ENCODE assay signal across 3 cellular contexts in the genomic region with DNA sequence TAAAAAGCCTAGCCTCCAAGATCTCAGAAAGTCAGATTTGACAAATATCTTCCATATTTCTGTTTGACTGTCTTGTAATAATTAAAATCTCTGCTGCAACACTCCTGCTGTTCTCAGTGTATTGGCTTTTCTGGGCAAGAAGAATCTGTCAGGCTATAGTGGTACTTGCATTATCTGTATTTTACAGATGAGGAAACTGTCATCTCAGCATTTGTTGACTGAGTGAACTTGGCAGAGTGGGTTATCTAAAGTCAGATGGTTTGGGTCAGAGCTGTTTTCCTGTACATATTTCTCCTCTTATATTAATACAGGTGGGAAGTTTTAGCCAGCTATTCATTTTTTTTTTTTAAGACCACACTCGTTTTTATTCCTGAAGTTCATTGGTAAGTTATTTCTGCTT.
A peak's percentile ranks its signal among the peaks of the same experiment; 100 is the strongest.
TF ChIP-seq lines count a peak whose summit lies in the region.

No MANE protein-coding gene starts in this region.

TF ChIP-seq in HepG2, 621 proteins besides CTCF, POLR2A, EP300 and RAD21:
- no peak for TF ChIP-seq GTF2F1 (IDR thresholded peaks at IDR 0.05; ENCODE audit: low read length)
- no peak for TF ChIP-seq ZNF3 (CRISPR knock-in tag; IDR thresholded peaks at IDR 0.05)
- TF ChIP-seq TBL1XR1 (IDR thresholded peaks at IDR 0.05; ENCODE audit: borderline replicate concordance, low read length, partially characterized antibody) = no peak
- TF ChIP-seq GPN1 (CRISPR knock-in tag; IDR thresholded peaks at IDR 0.05; ENCODE audit: borderline replicate concordance) = no peak
- TF ChIP-seq, protein P1, sequence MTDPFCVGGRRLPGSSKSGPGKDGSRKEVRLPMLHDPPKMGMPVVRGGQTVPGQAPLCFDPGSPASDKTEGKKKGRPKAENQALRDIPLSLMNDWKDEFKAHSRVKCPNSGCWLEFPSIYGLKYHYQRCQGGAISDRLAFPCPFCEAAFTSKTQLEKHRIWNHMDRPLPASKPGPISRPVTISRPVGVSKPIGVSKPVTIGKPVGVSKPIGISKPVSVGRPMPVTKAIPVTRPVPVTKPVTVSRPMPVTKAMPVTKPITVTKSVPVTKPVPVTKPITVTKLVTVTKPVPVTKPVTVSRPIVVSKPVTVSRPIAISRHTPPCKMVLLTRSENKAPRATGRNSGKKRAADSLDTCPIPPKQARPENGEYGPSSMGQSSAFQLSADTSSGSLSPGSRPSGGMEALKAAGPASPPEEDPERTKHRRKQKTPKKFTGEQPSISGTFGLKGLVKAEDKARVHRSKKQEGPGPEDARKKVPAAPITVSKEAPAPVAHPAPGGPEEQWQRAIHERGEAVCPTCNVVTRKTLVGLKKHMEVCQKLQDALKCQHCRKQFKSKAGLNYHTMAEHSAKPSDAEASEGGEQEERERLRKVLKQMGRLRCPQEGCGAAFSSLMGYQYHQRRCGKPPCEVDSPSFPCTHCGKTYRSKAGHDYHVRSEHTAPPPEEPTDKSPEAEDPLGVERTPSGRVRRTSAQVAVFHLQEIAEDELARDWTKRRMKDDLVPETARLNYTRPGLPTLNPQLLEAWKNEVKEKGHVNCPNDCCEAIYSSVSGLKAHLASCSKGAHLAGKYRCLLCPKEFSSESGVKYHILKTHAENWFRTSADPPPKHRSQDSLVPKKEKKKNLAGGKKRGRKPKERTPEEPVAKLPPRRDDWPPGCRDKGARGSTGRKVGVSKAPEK (CRISPR knock-in tag; IDR thresholded peaks at IDR 0.05; ENCODE audit: borderline replicate concordance) = no peak
- TF ChIP-seq MAFF (IDR thresholded peaks at IDR 0.05; ENCODE audit: low read depth, low read length) = peak; percentile 73
- no peak for TF ChIP-seq ZNF841 (CRISPR knock-in tag; IDR thresholded peaks at IDR 0.05; ENCODE audit: borderline replicate concordance)
- peak; percentile 66 to 85 for TF ChIP-seq MAFK (conservative IDR thresholded peaks at IDR 0.05 in 1 of 2, IDR thresholded peaks at IDR 0.05 in 1 of 2; ENCODE audit: low read length in 2 of 2)
- no peak for TF ChIP-seq ZNF720 (CRISPR knock-in tag; IDR thresholded peaks at IDR 0.05)
TF ChIP-seq in HepG2: peak in this region for 2.

TF ChIP-seq in IMR-90, 13 proteins besides CTCF, POLR2A, EP300 and RAD21:
- TF ChIP-seq NFE2L2 (IDR thresholded peaks at IDR 0.05; ENCODE audit: low read depth, low read length) (no peak), CHD1 (IDR thresholded peaks at IDR 0.05; ENCODE audit: low read depth, low read length) (no peak), RCOR1 (IDR thresholded peaks at IDR 0.05; ENCODE audit: insufficient replicate concordance, low read length) (no peak), MAZ (IDR thresholded peaks at IDR 0.05; ENCODE audit: borderline replicate concordance, low read depth, low read length) (no peak), SMC3 (IDR thresholded peaks at IDR 0.05; ENCODE audit: low read depth, low read length) (no peak), RFX5 (IDR thresholded peaks at IDR 0.05; ENCODE audit: low read depth, low read length) (no peak), MAFK (IDR thresholded peaks at IDR 0.05; ENCODE audit: low read depth, low read length) (peak; percentile 72), MXI1 (IDR thresholded peaks at IDR 0.05; ENCODE audit: borderline replicate concordance, low read depth, low read length) (no peak)

TF ChIP-seq in K562, 482 proteins besides CTCF, POLR2A, EP300 and RAD21:
- TF ChIP-seq, protein P2, sequence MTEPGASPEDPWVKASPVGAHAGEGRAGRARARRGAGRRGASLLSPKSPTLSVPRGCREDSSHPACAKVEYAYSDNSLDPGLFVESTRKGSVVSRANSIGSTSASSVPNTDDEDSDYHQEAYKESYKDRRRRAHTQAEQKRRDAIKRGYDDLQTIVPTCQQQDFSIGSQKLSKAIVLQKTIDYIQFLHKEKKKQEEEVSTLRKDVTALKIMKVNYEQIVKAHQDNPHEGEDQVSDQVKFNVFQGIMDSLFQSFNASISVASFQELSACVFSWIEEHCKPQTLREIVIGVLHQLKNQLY (CRISPR knock-in tag; conservative IDR thresholded peaks at IDR 0.05) = no peak
- no peak for TF ChIP-seq PML (IDR thresholded peaks at IDR 0.05; ENCODE audit: low read length)
- 0 out of 2 replicates have a peak, but pooled peaks have one; percentile 9 for TF ChIP-seq ZNF316 (IDR thresholded peaks at IDR 0.05)
TF ChIP-seq in K562: peak in this region for 1.
